ENCODE assay signal across 8 cellular contexts in the genomic region with DNA sequence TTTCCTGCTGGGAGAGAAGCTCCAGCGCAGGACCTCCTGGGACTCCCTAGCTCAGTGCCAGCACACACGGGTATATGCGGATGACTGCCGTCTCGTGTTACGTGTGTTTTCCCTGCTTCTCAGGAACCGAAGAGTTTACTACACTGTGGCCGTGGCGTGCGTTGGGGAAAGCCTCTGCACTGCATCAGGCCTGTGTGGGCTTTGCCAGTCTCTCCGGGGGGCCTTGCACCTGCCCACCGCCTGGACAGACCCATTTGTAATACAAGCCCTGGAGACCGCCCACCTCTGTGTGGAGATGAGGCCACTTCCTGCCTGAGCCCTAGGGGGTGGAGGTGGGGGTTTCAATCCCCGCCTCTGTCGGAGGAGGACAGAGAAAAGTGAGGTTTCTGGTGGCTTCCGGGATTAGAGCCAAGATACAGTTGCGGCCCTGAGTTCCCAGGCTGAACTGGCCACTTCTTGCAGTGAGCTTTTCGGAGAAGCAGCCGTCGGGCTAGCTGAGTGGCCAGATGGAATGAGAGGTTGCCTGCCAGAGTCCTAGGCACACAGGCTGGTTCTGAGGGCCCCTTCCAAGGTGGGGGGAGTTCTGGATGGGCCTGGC. TPM values are rescaled to one million over a fixed set of nuclear protein-coding genes. Genes with fewer than 3 reads are reported as not detected.
A peak's percentile ranks its signal among the peaks of the same experiment; 100 is the strongest.
DNase-seq lines count a peak whose midpoint lies in the region; ATAC-seq and TF ChIP-seq lines count a peak whose summit lies in the region.

No MANE protein-coding gene starts in this region.

- peak overlapping the region; percentile 63 for H3K4me2 ChIP-seq in PC-3 (ENCODE audit: low read length)

- H3K4me1 ChIP-seq in PC-3 (ENCODE audit: insufficient read depth, low read length) (peaks cover 23% of the 10 kb centered on the region), rectal smooth muscle tissue (ENCODE audit: control insufficient read depth, insufficient read depth, low read length) (peaks cover 17% of the 10 kb centered on the region), ascending aorta (peaks cover 9 to 12% of the 10 kb centered on the region in 2 donors)

- no peaks in the 10 kb centered on the region for H4K20me1 ChIP-seq in PC-3 (ENCODE audit: low read length)

- H3K79me2 ChIP-seq in PC-3 (ENCODE audit: low read length): 0 out of 2 replicates have a peak, but pooled peaks cover 4% of the 10 kb centered on the region

- H3K9me3 ChIP-seq in PC-3 (ENCODE audit: low read length): no peaks in the 10 kb centered on the region
- H3K9me3 ChIP-seq in ascending aorta: no peaks in the 10 kb centered on the region

- intact Hi-C loops in PC-3 (cut with micrococcal nuclease): no loop called here
- intact Hi-C loops in MCF 10A (cut with micrococcal nuclease): no loop called here
- intact Hi-C loops in ascending aorta (cut with DNase I): loop anchor here (5.0 kb wide), 1 partner anchor 57 kb away; no protein-coding TSS in a partner anchor

- peaks cover 8% of the 10 kb centered on the region for H3K4me1 Mint-ChIP-seq in MCF 10A (ENCODE audit: insufficient read depth, unreplicated experiment)

- H3K9me2 ChIP-seq in PC-3 (replicated peaks; ENCODE audit: low read length): no peaks in the 10 kb centered on the region

- CTCF ChIA-PET in PC-3 (lab: Charles Lee): interaction anchor here (1.1 kb wide), 1 partner anchor 12 kb away, joined by 4 read pairs; no protein-coding TSS in a partner anchor
- CTCF ChIA-PET in MCF 10A (lab: Yijun Ruan, JAX): no interaction called here

- H3K4me3 ChIP-seq in PC-3 (ENCODE audit: low read length) (no peak overlapping the region), rectal smooth muscle tissue (ENCODE audit: low read length) (peak overlapping the region; percentile 16), ascending aorta (no peak overlapping the region)

- H3K9me3 Mint-ChIP-seq in MCF 10A (ENCODE audit: unreplicated experiment): no peaks in the 10 kb centered on the region

- TF ChIP-seq CTCF in PC-3 (conservative IDR thresholded peaks at IDR 0.05; ENCODE audit: low read depth, low read length) (no peak), MCF 10A (IDR thresholded peaks at IDR 0.05; ENCODE audit: unreplicated experiment) (no peak), ascending aorta (IDR thresholded peaks at IDR 0.05) (no peak)

- H3K27me3 ChIP-seq in PC-3 (ENCODE audit: low read length) (no peaks in the 10 kb centered on the region), rectal smooth muscle tissue (ENCODE audit: control insufficient read depth, insufficient read depth, low read length) (no peaks in the 10 kb centered on the region), ascending aorta (no peaks in the 10 kb centered on the region)

- ATAC-seq in GM19463 (IDR thresholded peaks at IDR 0.05; ENCODE audit: unreplicated experiment) (peak; percentile 60), HG03460 (IDR thresholded peaks at IDR 0.05; ENCODE audit: unreplicated experiment) (peak; percentile 61), PC-3 (peak; percentile 49)

- POLR2A ChIA-PET in PC-3 (lab: Charles Lee; ENCODE audit: unreplicated experiment) (interaction anchor here (0.5 kb wide), 1 partner anchor 41 kb away, joined by 4 read pairs; no protein-coding TSS in a partner anchor), MCF 10A (lab: Yijun Ruan, JAX) (no interaction called here)

- H3F3A ChIP-seq in PC-3 (ENCODE audit: low read length, unreplicated experiment): no peaks in the 10 kb centered on the region

- H3K27ac Mint-ChIP-seq in MCF 10A (ENCODE audit: low read depth, unreplicated experiment): peak overlapping the region; percentile 19

- BruUV-seq in PC-3 (replicated peaks; lab: Mats Ljungman, UMichigan) (no TSS peak), MCF 10A (replicated peaks; lab: Mats Ljungman, UMichigan) (no TSS peak)

- no peak overlapping the region for H2AFZ ChIP-seq in PC-3 (ENCODE audit: low read length)

- peak; percentile 87 for DNase-seq in EL
- peak; percentile 29 for DNase-seq in PC-3
- DNase-seq in MCF 10A (ENCODE audit: unreplicated experiment): peak; percentile 69
- no peak for DNase-seq in ascending aorta (ENCODE audit: low spot score in 2 of 2)
- no peak for DNase-seq in NCI-H1048 (lab: John Stamatoyannopoulos, UW)

- peaks cover 12% of the 10 kb centered on the region for H3K36me3 Mint-ChIP-seq in MCF 10A (ENCODE audit: insufficient read depth, unreplicated experiment)

- no peak overlapping the region for H3K4me3 Mint-ChIP-seq in MCF 10A (ENCODE audit: unreplicated experiment)

- H3K9ac ChIP-seq in PC-3 (ENCODE audit: low read length) (no peak overlapping the region), rectal smooth muscle tissue (ENCODE audit: low read length) (no peak overlapping the region)

- H3K27me3 Mint-ChIP-seq in MCF 10A (ENCODE audit: insufficient read depth, unreplicated experiment): no peaks in the 10 kb centered on the region

- H3K27ac ChIP-seq in PC-3 (ENCODE audit: low read length): peak overlapping the region; percentile 52
- H3K27ac ChIP-seq in rectal smooth muscle tissue (ENCODE audit: low read depth, low read length): no peak overlapping the region
- H3K27ac ChIP-seq in ascending aorta: peak overlapping the region in 1 of 2 donors; percentile 27

- H3K36me3 ChIP-seq in PC-3 (ENCODE audit: low read depth, low read length) (no peaks in the 10 kb centered on the region), rectal smooth muscle tissue (ENCODE audit: control insufficient read depth, insufficient read depth, low read length) (no peaks in the 10 kb centered on the region), ascending aorta (no peaks in the 10 kb centered on the region)

RNA-seq across cellular contexts. Expression of gene GSE1, which starts 43.4 kb away (rescaled TPM):
- total RNA-seq in PC-3 (2014; rRNA removed) (38.4 and 60.8 TPM in 2 replicates), MCF 10A (2022) (44.4 and 52.9 TPM in 2 replicates), ascending aorta (120 TPM)

Comparison
In these comparisons a context has a peak if more than half of its experiments do, and no peak if none do; other contexts are left out.
1. DNase-seq: peak in EL (single experiment), PC-3 (single experiment) and MCF 10A (single experiment); none in ascending aorta (0 of 2) and NCI-H1048 (single experiment).
2. Peak in every context shown above with its lines, with median percentiles within 50 percentile points of each other: ATAC-seq.